Comparison of ENCODE assay signal across 24 cellular contexts in the genomic region with DNA sequence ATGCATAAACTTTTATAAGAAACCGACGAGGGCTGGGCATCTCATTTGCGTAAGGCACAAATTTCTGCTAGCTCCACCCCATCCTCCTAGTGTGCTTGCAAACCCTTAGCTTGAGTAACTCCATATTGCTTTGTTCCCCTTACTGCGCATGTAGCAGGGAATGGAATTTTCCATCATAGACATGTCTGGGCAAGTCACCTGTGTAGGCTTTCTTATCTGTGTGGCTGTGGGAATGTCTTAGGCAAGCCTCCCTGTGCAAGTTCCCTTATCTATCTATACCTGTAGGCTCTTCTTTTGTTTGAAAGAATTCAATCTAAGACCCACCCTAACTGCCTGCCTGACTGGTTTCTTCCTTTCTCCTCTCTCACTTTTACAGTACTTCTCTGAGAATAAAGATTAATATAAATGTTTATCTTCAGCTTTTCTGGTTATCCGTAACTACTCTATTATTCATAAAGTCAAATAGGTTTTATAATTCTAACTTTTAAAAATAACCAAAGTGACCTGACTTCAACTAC.
"Had no signal": no experiment of that assay in that cellular context is flagged by ENCODE, and none has a peak within 500 bp of the region (broad histone marks: within the 10 kb centered on the region; RNA-seq: fewer than 3 reads in every experiment).

No MANE protein-coding gene starts in this region.

- H3K27me3 ChIP-seq: brain microvascular endothelial cell, esophagus squamous epithelium, gastrocnemius medialis, hepatocyte, right atrium auricular region, spleen, upper lobe of right lung had no signal

- H3K4me2 ChIP-seq: hepatocyte had no signal

- H3K79me2 ChIP-seq: hepatocyte had no signal

- H3K27ac ChIP-seq: brain microvascular endothelial cell, esophagus squamous epithelium, gastrocnemius medialis, hepatocyte, lower lobe of right lung, right atrium auricular region, spleen, upper lobe of right lung, WERI-Rb-1 had no signal

- H3K4me1 ChIP-seq: esophagus squamous epithelium, gastrocnemius medialis, lower lobe of right lung, right atrium auricular region, spleen, upper lobe of right lung had no signal

- H2AFZ ChIP-seq: hepatocyte had no signal

- DNase-seq: activated CD4-positive, alpha-beta memory T cell treated with anti-CD3 and anti-CD28 coated beads for 36 hours; activated CD4-positive, alpha-beta T cell treated with anti-CD3 and anti-CD28 coated beads, Interleukin-2, amount 10 ng/mL, durations not matched to agents 24 days and 14 days; activated CD8-positive, alpha-beta memory T cell treated with anti-CD3 and anti-CD28 coated beads, Interleukin-2, amount 50 U/mL, for 4 hours; activated effector memory CD4-positive, alpha-beta T cell treated with anti-CD3 and anti-CD28 coated beads, Interleukin-2, amount 50 U/mL, for 16 hours; activated naive CD4-positive, alpha-beta T cell treated with anti-CD3 and anti-CD28 coated beads for 36 hours; activated naive CD8-positive, alpha-beta T cell treated with anti-CD3 and anti-CD28 coated beads for 36 hours; activated T-cell treated with anti-CD3 and anti-CD28 coated beads, Interleukin-2, amount 50 U/mL, for 1 hour; brain microvascular endothelial cell; central memory CD4-positive, alpha-beta T cell; endodermal cell; esophagus squamous epithelium; gastrocnemius medialis; lower lobe of right lung; mucosa of descending colon; spleen; stimulated activated naive CD4-positive, alpha-beta T cell treated with Interleukin-2 at 50 U/mL for 16 hours; T-helper 17 cell; T1000; upper lobe of right lung; WERI-Rb-1 had no signal

- H3K4me3 ChIP-seq: esophagus squamous epithelium, gastrocnemius medialis, hepatocyte, lower lobe of right lung, mucosa of descending colon, right atrium auricular region, spleen, upper lobe of right lung had no signal

- H3K9me3 ChIP-seq: esophagus squamous epithelium, gastrocnemius medialis, lower lobe of right lung, mucosa of descending colon, right atrium auricular region, upper lobe of right lung had no signal

- H3K36me3 ChIP-seq: brain microvascular endothelial cell, esophagus squamous epithelium, gastrocnemius medialis, lower lobe of right lung, right atrium auricular region, spleen, upper lobe of right lung, WERI-Rb-1 had no signal

- ATAC-seq: activated CD4-positive, CD25-positive, alpha-beta regulatory T cell treated with anti-CD3 and anti-CD28 coated beads, Interleukin-2, amount 50 U/mL, for 24 hours; gastrocnemius medialis; lower lobe of right lung; mucosa of descending colon; natural killer cell treated with Interleukin-12 subunit alpha and Interleukin-12 subunit beta and Interleukin-15 and Interleukin-18, amount 100 ng/mL, for 72 hours; T-helper 17 cell; upper lobe of right lung had no signal
